Comparison of ENCODE assay signal across 29 cellular contexts in the genomic region with DNA sequence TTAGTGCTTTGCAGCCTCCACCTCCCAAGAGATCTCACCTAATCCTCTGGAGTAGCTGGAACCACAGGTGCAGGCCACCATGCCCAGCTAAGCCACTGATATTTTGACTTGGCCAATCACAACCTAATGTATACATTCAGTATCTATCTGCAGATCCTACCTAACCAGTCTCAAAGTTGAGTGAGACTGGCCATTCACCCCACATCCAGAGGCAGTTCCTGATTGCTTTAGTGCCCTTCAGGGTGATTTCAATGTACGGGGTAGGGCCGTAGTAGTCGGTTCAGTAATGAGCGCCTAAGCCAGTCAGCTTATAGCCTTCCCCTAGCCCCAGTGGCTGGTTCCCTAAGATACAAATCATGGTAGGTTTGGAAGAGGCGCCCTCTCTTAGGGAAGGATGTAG.
"Had no signal": no experiment of that assay in that cellular context is flagged by ENCODE, and none has a peak within 500 bp of the region (broad histone marks: within the 10 kb centered on the region; RNA-seq: fewer than 3 reads in every experiment).

No MANE protein-coding gene starts in this region.

- DNase-seq: activated CD4-positive, alpha-beta memory T cell treated with anti-CD3 and anti-CD28 coated beads for 36 hours; activated CD4-positive, alpha-beta T cell treated with anti-CD3 and anti-CD28 coated beads for 36 hours; activated CD4-positive, alpha-beta T cell treated with anti-CD3 and anti-CD28 coated beads, Interleukin-2, amount 10 ng/mL, durations not matched to agents 24 days and 14 days; activated CD4-positive, CD25-positive, alpha-beta regulatory T cell; activated CD4-positive, CD25-positive, alpha-beta regulatory T cell treated with anti-CD3 and anti-CD28 coated beads, Interleukin-2, amount 50 U/mL, for 72 hours; activated CD8-positive, alpha-beta memory T cell treated with anti-CD3 and anti-CD28 coated beads, Interleukin-2, amount 10 ng/mL, durations not matched to agents 7 days and 5 days; activated CD8-positive, alpha-beta memory T cell treated with anti-CD3 and anti-CD28 coated beads, Interleukin-2, amount 50 U/mL, for 4 hours; activated CD8-positive, alpha-beta T cell treated with anti-CD3 and anti-CD28 coated beads, Interleukin-2, amount 10 ng/mL, durations not matched to agents 7 days and 5 days; activated effector memory CD4-positive, alpha-beta T cell treated with anti-CD3 and anti-CD28 coated beads, Interleukin-2, amount 50 U/mL, for 16 hours; activated naive CD4-positive, alpha-beta T cell treated with anti-CD3 and anti-CD28 coated beads for 36 hours; activated naive CD8-positive, alpha-beta T cell treated with anti-CD3 and anti-CD28 coated beads for 36 hours; activated naive CD8-positive, alpha-beta T cell treated with anti-CD3 and anti-CD28 coated beads, Interleukin-2, amount 50 U/mL, for 24 hours; activated T-cell treated with anti-CD3 and anti-CD28 coated beads, Interleukin-2, amount 50 U/mL, for 1 hour; activated T-cell treated with anti-CD3 and anti-CD28 coated beads, Interleukin-2, amount 50 U/mL, for 48 hours; anterior cingulate cortex; brain microvascular endothelial cell; dorsolateral prefrontal cortex; effector memory CD4-positive, alpha-beta T cell; endodermal cell; foreskin melanocyte; T-helper 2 cell had no signal

- H3K36me3 Mint-ChIP-seq: activated CD4-positive, alpha-beta memory T cell treated with anti-CD3 and anti-CD28 coated beads for 36 hours; activated CD8-positive, alpha-beta memory T cell treated with anti-CD3 and anti-CD28 coated beads, Interleukin-2, amount 10 ng/mL, durations not matched to agents 7 days and 5 days; activated naive CD4-positive, alpha-beta T cell treated with anti-CD3 and anti-CD28 coated beads, Interleukin-2, amount 50 U/mL, for 24 hours; activated naive CD8-positive, alpha-beta T cell treated with anti-CD3 and anti-CD28 coated beads for 36 hours had no signal

- H3K27me3 Mint-ChIP-seq: activated CD4-positive, alpha-beta memory T cell treated with anti-CD3 and anti-CD28 coated beads for 36 hours; activated naive CD4-positive, alpha-beta T cell treated with anti-CD3 and anti-CD28 coated beads, Interleukin-2, amount 50 U/mL, for 24 hours had no signal

- H3K4me3 Mint-ChIP-seq: activated CD4-positive, alpha-beta memory T cell treated with anti-CD3 and anti-CD28 coated beads for 36 hours; activated CD4-positive, alpha-beta T cell treated with anti-CD3 and anti-CD28 coated beads for 36 hours; activated CD4-positive, alpha-beta T cell treated with anti-CD3 and anti-CD28 coated beads, Interleukin-2, amount 10 ng/mL, durations not matched to agents 24 days and 14 days; activated CD8-positive, alpha-beta memory T cell treated with anti-CD3 and anti-CD28 coated beads, Interleukin-2, amount 10 ng/mL, durations not matched to agents 7 days and 5 days; activated CD8-positive, alpha-beta T cell treated with anti-CD3 and anti-CD28 coated beads, Interleukin-2, amount 10 ng/mL, durations not matched to agents 7 days and 5 days; activated naive CD4-positive, alpha-beta T cell treated with anti-CD3 and anti-CD28 coated beads for 36 hours; activated naive CD4-positive, alpha-beta T cell treated with anti-CD3 and anti-CD28 coated beads, Interleukin-2, amount 50 U/mL, for 24 hours; activated naive CD8-positive, alpha-beta T cell treated with anti-CD3 and anti-CD28 coated beads for 36 hours; activated naive CD8-positive, alpha-beta T cell treated with anti-CD3 and anti-CD28 coated beads, Interleukin-2, amount 50 U/mL, for 24 hours; activated T-helper 1 cell treated with anti-CD3 and anti-CD28 coated beads, Interleukin-12 subunit alpha, Interleukin-12 subunit beta, Interleukin-2, Interleukin-4 antibody, amounts not matched to agents 30 ng/mL and 10 ng/mL and 1 ng/mL, durations not matched to agents 14 hours and 24 hours and 36 hours; central memory CD8-positive, alpha-beta T cell; dendritic cell treated with granulocyte-macrophage colony-stimulating factor and Interleukin-4, amounts not matched to agents 40 ng/mL and 50 ng/mL, for 4 days; endodermal cell had no signal

- H3K9me3 Mint-ChIP-seq: activated CD4-positive, alpha-beta memory T cell treated with anti-CD3 and anti-CD28 coated beads for 36 hours; activated CD4-positive, alpha-beta T cell treated with anti-CD3 and anti-CD28 coated beads, Interleukin-2, amount 10 ng/mL, durations not matched to agents 24 days and 14 days; activated naive CD4-positive, alpha-beta T cell treated with anti-CD3 and anti-CD28 coated beads for 36 hours; activated naive CD4-positive, alpha-beta T cell treated with anti-CD3 and anti-CD28 coated beads, Interleukin-2, amount 50 U/mL, for 24 hours; activated naive CD8-positive, alpha-beta T cell treated with anti-CD3 and anti-CD28 coated beads for 36 hours; activated naive CD8-positive, alpha-beta T cell treated with anti-CD3 and anti-CD28 coated beads, Interleukin-2, amount 50 U/mL, for 24 hours; activated T-helper 1 cell treated with anti-CD3 and anti-CD28 coated beads, Interleukin-12 subunit alpha, Interleukin-12 subunit beta, Interleukin-2, Interleukin-4 antibody, amounts not matched to agents 30 ng/mL and 10 ng/mL and 1 ng/mL, durations not matched to agents 14 hours and 24 hours and 36 hours; activated T-helper 2 cell treated with anti-CD3 and anti-CD28 coated beads, Interferon-gamma antibody, Interleukin-2, Interleukin-4, amounts not matched to agents 10 μg/mL and 5 μg/mL and 100 μg/mL, durations not matched to agents 14 hours and 24 hours and 36 hours; central memory CD8-positive, alpha-beta T cell; dendritic cell treated with granulocyte-macrophage colony-stimulating factor and Interleukin-4, amounts not matched to agents 40 ng/mL and 50 ng/mL, for 4 days; endodermal cell had no signal

- H3K27me3 ChIP-seq: brain microvascular endothelial cell had no signal

- H3K4me3 ChIP-seq: coronary artery, dorsolateral prefrontal cortex, esophagus muscularis mucosa, gastroesophageal sphincter had no signal

- H3K9me3 ChIP-seq: esophagus muscularis mucosa, gastroesophageal sphincter had no signal

- H3K27ac Mint-ChIP-seq: activated CD4-positive, alpha-beta memory T cell treated with anti-CD3 and anti-CD28 coated beads for 36 hours; activated CD4-positive, alpha-beta T cell treated with anti-CD3 and anti-CD28 coated beads for 36 hours; activated CD4-positive, alpha-beta T cell treated with anti-CD3 and anti-CD28 coated beads, Interleukin-2, amount 10 ng/mL, durations not matched to agents 24 days and 14 days; activated CD8-positive, alpha-beta memory T cell treated with anti-CD3 and anti-CD28 coated beads, Interleukin-2, amount 10 ng/mL, durations not matched to agents 7 days and 5 days; activated CD8-positive, alpha-beta T cell treated with anti-CD3 and anti-CD28 coated beads, Interleukin-2, amount 10 ng/mL, durations not matched to agents 7 days and 5 days; activated naive CD4-positive, alpha-beta T cell treated with anti-CD3 and anti-CD28 coated beads for 36 hours; activated naive CD4-positive, alpha-beta T cell treated with anti-CD3 and anti-CD28 coated beads, Interleukin-2, amount 50 U/mL, for 24 hours; activated naive CD8-positive, alpha-beta T cell treated with anti-CD3 and anti-CD28 coated beads for 36 hours; activated naive CD8-positive, alpha-beta T cell treated with anti-CD3 and anti-CD28 coated beads, Interleukin-2, amount 50 U/mL, for 24 hours; activated T-helper 1 cell treated with anti-CD3 and anti-CD28 coated beads, Interleukin-12 subunit alpha, Interleukin-12 subunit beta, Interleukin-2, Interleukin-4 antibody, amounts not matched to agents 30 ng/mL and 10 ng/mL and 1 ng/mL, durations not matched to agents 14 hours and 24 hours and 36 hours; activated T-helper 2 cell treated with anti-CD3 and anti-CD28 coated beads, Interferon-gamma antibody, Interleukin-2, Interleukin-4, amounts not matched to agents 10 μg/mL and 5 μg/mL and 100 μg/mL, durations not matched to agents 14 hours and 24 hours and 36 hours; dendritic cell treated with granulocyte-macrophage colony-stimulating factor and Interleukin-4, amounts not matched to agents 40 ng/mL and 50 ng/mL, for 4 days; endodermal cell had no signal

- H3K27ac ChIP-seq: brain microvascular endothelial cell, coronary artery, dorsolateral prefrontal cortex, esophagus muscularis mucosa, gastroesophageal sphincter had no signal

- H3K36me3 ChIP-seq: brain microvascular endothelial cell, esophagus muscularis mucosa, gastroesophageal sphincter had no signal

- ATAC-seq: activated CD4-positive, alpha-beta T cell treated with anti-CD3 and anti-CD28 coated beads for 36 hours; activated CD8-positive, alpha-beta memory T cell treated with anti-CD3 and anti-CD28 coated beads, Interleukin-2, amount 10 ng/mL, durations not matched to agents 7 days and 5 days; activated CD8-positive, alpha-beta T cell treated with anti-CD3 and anti-CD28 coated beads, Interleukin-2, amount 10 ng/mL, durations not matched to agents 7 days and 5 days; activated naive CD8-positive, alpha-beta T cell treated with anti-CD3 and anti-CD28 coated beads, Interleukin-2, amount 50 U/mL, for 24 hours; gastroesophageal sphincter had no signal

- H3K4me1 Mint-ChIP-seq: activated CD4-positive, alpha-beta T cell treated with anti-CD3 and anti-CD28 coated beads for 36 hours; activated naive CD8-positive, alpha-beta T cell treated with anti-CD3 and anti-CD28 coated beads for 36 hours; activated naive CD8-positive, alpha-beta T cell treated with anti-CD3 and anti-CD28 coated beads, Interleukin-2, amount 50 U/mL, for 24 hours; central memory CD8-positive, alpha-beta T cell; endodermal cell had no signal
